ENCODE assay signal across 24 cellular contexts in the genomic region with DNA sequence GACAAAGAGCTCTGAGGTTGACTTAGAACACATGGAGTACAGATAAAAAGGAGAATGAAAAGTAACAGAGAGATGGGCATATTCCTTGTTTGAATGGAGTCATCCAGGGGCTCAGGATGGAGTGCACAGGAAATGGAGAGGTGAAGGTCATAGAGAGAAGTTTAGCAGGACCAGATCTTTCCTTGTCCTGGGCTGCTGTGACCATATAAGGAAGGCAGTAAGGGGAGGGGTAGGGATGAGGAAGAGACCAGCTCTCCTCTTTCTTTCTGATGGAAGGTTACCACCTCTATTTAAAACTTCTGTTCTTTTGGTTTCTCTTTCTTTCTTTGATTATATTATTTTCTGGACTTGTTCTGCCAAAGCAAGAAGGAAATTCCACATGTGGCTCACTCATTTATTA. TPM values are rescaled to one million over a fixed set of nuclear protein-coding genes. Genes with fewer than 3 reads are reported as not detected.
DNase-seq lines count a peak whose midpoint lies in the region; ATAC-seq, FAIRE-seq and TF ChIP-seq lines count a peak whose summit lies in the region.
"Had no signal": no experiment of that assay in that cellular context is flagged by ENCODE, and none has a peak within 500 bp of the region (broad histone marks: within the 10 kb centered on the region; RNA-seq: fewer than 3 reads in every experiment).

No MANE protein-coding gene starts in this region.

- no peak for TF ChIP-seq CTCF in 22Rv1 (IDR thresholded peaks at IDR 0.05)
- TF ChIP-seq CTCF in VCaP (conservative IDR thresholded peaks at IDR 0.05) = no peak

- H3K27ac ChIP-seq in 22Rv1 (peak overlapping the region; percentile 98), VCaP (peak overlapping the region; percentile 0; the same call in 1 of the 2 replicates)
- H3K27ac ChIP-seq: RWPE1 had no signal

- ATAC-seq in left lobe of liver (peak; percentile 23), GM21825 (IDR thresholded peaks at IDR 0.05; ENCODE audit: unreplicated experiment) (no peak)

- DNase-seq in GM19239 (ENCODE audit: insufficient read length, low spot score) (no peak), left lobe of liver (ENCODE audit: low spot score) (no peak), HuH-7.5 (ENCODE audit: low spot score) (no peak), HuH-7 (ENCODE audit: low spot score) (no peak)
- DNase-seq: C1 segment of cervical spinal cord; CD4-positive, alpha-beta memory T cell; COR-L47; DMS53; GOT3; HCEC 1CT; NCI-H1092; NCI-H1417 treated with DMSO at 0.1 percent for 48 hours; NCI-H187; NCI-H2081 treated with DMSO at 0.1 percent for 48 hours; NCI-H2171; NCI-H226; NCI-H510A; NCI-H69; SHP77 treated with DMSO at 0.1 percent for 48 hours had no signal

- peak; percentile 18 for FAIRE-seq in GM19239 (lab: Jason Lieb, UNC)
- FAIRE-seq: G401.6 had no signal

RNA-seq across cellular contexts. Expression of gene AR, which starts 27.0 kb away (rescaled TPM):
- total RNA-seq in left lobe of liver = 74.4 TPM
